8 cellular contexts compared by ENCODE assay signal in genomic region chr1:19311931-19312781, GRCh38. TPM values are rescaled to one million over a fixed set of nuclear protein-coding genes. Genes with fewer than 3 reads are reported as not detected.
DNase-seq lines count a peak whose midpoint lies in the region; ATAC-seq, FAIRE-seq and TF ChIP-seq lines count a peak whose summit lies in the region.

TSS of gene AKR7A2 (minus strand) at chr1:19312144. CDS start at chr1:19312124, 20 bp downstream.
TSS of gene SLC66A1 (plus strand) at chr1:19312326. CDS start at chr1:19317678, 5,352 bp downstream.

- H3K27me3 ChIP-seq in OCI-LY3 (ENCODE audit: low read depth, low read length) (no peaks in the 10 kb centered on the region), mononuclear cell (ENCODE audit: insufficient read depth, low read length) (no peaks in the 10 kb centered on the region)

- TF ChIP-seq CTCF in D721Med (IDR thresholded peaks at IDR 0.05; ENCODE audit: insufficient read depth, missing control alignments) = no peak
- no peak for TF ChIP-seq CTCF in OCI-LY3 (IDR thresholded peaks at IDR 0.05; ENCODE audit: low read depth, low read length)
- TF ChIP-seq CTCF in epithelial cell of esophagus (IDR thresholded peaks at IDR 0.05; ENCODE audit: insufficient read depth, low read depth, low read length, missing control alignments) = no peak

- H3K79me2 ChIP-seq in OCI-LY3 (ENCODE audit: low read length) = peaks cover 70% of the 10 kb centered on the region

- peak within 1 kb of the TSS; percentile 98 for H3K27ac ChIP-seq in OCI-LY3 (ENCODE audit: low read length)

- peak within 1 kb of the TSS; percentile 92 for H3K4me2 ChIP-seq in OCI-LY3 (ENCODE audit: low read length)

- peak; percentile 75 for DNase-seq in D721Med (ENCODE audit: insufficient read length, low spot score)
- DNase-seq in HuH-7 (ENCODE audit: low spot score) = peak; percentile 93
- DNase-seq in activated T-cell treated with anti-CD3 and anti-CD28 coated beads for 48 hours (ENCODE audit: low read depth) = peak; percentile 95
- peak; percentile 94 for DNase-seq in epithelial cell of esophagus (ENCODE audit: low read depth)
- peak; percentile 88 to 92 for DNase-seq in stimulated activated CD8-positive, alpha-beta memory T cell treated with anti-CD3 and anti-CD28 coated beads, Interleukin-2, amount 100 ng/mL, for 48 hours (ENCODE audit: low read depth in 2 of 2)

- ATAC-seq in GM21526 (IDR thresholded peaks at IDR 0.05; ENCODE audit: low FRiP score, unreplicated experiment) = peak; percentile 53

- H3K4me3 ChIP-seq in OCI-LY3 (ENCODE audit: low read length) = peak within 1 kb of the TSS; percentile 99
- H3K4me3 ChIP-seq in epithelial cell of esophagus (ENCODE audit: low read length) = peak within 1 kb of the TSS; percentile 76
- peak within 1 kb of the TSS; percentile 74 for H3K4me3 ChIP-seq in mononuclear cell (ENCODE audit: low read length)

- H3K9ac ChIP-seq in OCI-LY3 (ENCODE audit: low read length) = peak within 1 kb of the TSS; percentile 97

- H3K4me1 ChIP-seq in OCI-LY3 (ENCODE audit: low read length) = peaks cover 41% of the 10 kb centered on the region
- H3K4me1 ChIP-seq in mononuclear cell (ENCODE audit: insufficient read depth, low read length) = peaks cover 61% of the 10 kb centered on the region

- H3K36me3 ChIP-seq in OCI-LY3 (replicated peaks; ENCODE audit: low read depth, low read length) = peaks cover 3% of the 10 kb centered on the region

- peak within 1 kb of the TSS; percentile 84; the same call in 1 of the 2 replicates for H2AFZ ChIP-seq in OCI-LY3 (ENCODE audit: low read depth, low read length)

- no peak for FAIRE-seq in D721Med (lab: Jason Lieb, UNC)

- no peaks in the 10 kb centered on the region for H3K9me3 ChIP-seq in OCI-LY3 (ENCODE audit: insufficient read depth, low read length)
- no peaks in the 10 kb centered on the region for H3K9me3 ChIP-seq in mononuclear cell (ENCODE audit: low read depth, low read length)

- no peaks in the 10 kb centered on the region for H4K20me1 ChIP-seq in OCI-LY3 (ENCODE audit: insufficient read depth, low read length)

RNA-seq across cellular contexts. Expression of gene AKR7A2, which starts in this region (rescaled TPM):
- 17.8 TPM for total RNA-seq in mononuclear cell

RNA-seq across cellular contexts. Expression of gene SLC66A1, which starts in this region (rescaled TPM):
- 2.5 TPM for total RNA-seq in mononuclear cell

Comparison
In these comparisons a context has a peak if more than half of its experiments do, and no peak if none do; other contexts are left out.
1. Peak in every context shown above with its lines: DNase-seq, ATAC-seq, H3K4me3 ChIP-seq and H3K27ac ChIP-seq.